1 cellular context compared by ENCODE assay signal in the genomic region with DNA sequence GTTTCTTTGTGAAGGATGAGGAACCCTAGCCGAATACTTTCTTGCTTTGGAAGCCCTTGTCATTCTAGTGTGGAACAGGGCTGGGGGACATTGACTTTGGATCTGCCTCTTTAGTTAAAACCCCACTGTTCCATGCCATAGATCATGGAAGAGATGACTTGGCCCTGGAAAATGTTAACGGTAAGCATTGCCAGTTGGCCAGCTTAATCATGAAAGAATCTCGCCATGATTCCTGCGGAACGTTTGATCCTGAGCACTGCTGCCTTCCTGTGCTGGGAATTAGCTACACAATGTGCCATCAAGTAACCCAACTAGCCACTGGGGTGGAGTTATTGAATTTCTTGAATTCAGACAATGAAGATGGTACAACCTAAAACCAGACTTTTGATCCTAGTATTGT.
TF ChIP-seq lines count a peak whose summit lies in the region.

No MANE protein-coding gene starts in this region.

TF ChIP-seq in H1, 55 proteins besides CTCF, POLR2A, EP300 and RAD21 (continued from another document):
- no peak for TF ChIP-seq SIN3A (conservative IDR thresholded peaks at IDR 0.05 in 1 of 2, IDR thresholded peaks at IDR 0.05 in 1 of 2; ENCODE audit: low read depth in 1 of 2, low read length in 2 of 2)
- no peak for TF ChIP-seq BCL11A (IDR thresholded peaks at IDR 0.05; ENCODE audit: low read depth in 2 of 2, low read length in 2 of 2)
- no peak for TF ChIP-seq SUZ12 (IDR thresholded peaks at IDR 0.05; ENCODE audit: low read length)
- TF ChIP-seq, protein P1, sequence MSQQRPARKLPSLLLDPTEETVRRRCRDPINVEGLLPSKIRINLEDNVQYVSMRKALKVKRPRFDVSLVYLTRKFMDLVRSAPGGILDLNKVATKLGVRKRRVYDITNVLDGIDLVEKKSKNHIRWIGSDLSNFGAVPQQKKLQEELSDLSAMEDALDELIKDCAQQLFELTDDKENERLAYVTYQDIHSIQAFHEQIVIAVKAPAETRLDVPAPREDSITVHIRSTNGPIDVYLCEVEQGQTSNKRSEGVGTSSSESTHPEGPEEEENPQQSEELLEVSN (IDR thresholded peaks at IDR 0.05), result no peak
- no peak for TF ChIP-seq BRCA1 (IDR thresholded peaks at IDR 0.05; ENCODE audit: low read depth, low read length)
- no peak for TF ChIP-seq SP1 (IDR thresholded peaks at IDR 0.05; ENCODE audit: low read depth, low read length)
- no peak for TF ChIP-seq TCF12 (IDR thresholded peaks at IDR 0.05; ENCODE audit: low read depth, low read length)
- TF ChIP-seq YY1 (IDR thresholded peaks at IDR 0.05; ENCODE audit: low read depth, low read length), result no peak
- no peak for TF ChIP-seq TAF7 (optimal IDR thresholded peaks at IDR 0.05; ENCODE audit: borderline replicate concordance, low read depth, low read length)
- TF ChIP-seq CHD1 (IDR thresholded peaks at IDR 0.05; ENCODE audit: low read depth, low read length), result no peak
- TF ChIP-seq RFX5 (IDR thresholded peaks at IDR 0.05; ENCODE audit: borderline replicate concordance, low read depth, low read length), result no peak
- TF ChIP-seq RXRA (IDR thresholded peaks at IDR 0.05; ENCODE audit: insufficient read depth, low read depth, low read length), result no peak
- no peak for TF ChIP-seq TAF1 (IDR thresholded peaks at IDR 0.05; ENCODE audit: low read depth, low read length)
- TF ChIP-seq POLR2AphosphoS5 (IDR thresholded peaks at IDR 0.05; ENCODE audit: low read depth, low read length), result no peak
- TF ChIP-seq CEBPB (IDR thresholded peaks at IDR 0.05; ENCODE audit: low read depth, low read length), result no peak
- no peak for TF ChIP-seq RNF2 (IDR thresholded peaks at IDR 0.05; ENCODE audit: borderline replicate concordance, low read depth, low read length, missing control alignments, poor library complexity, severe bottlenecking)
- no peak for TF ChIP-seq SAP30 (IDR thresholded peaks at IDR 0.05; ENCODE audit: insufficient read depth, insufficient replicate concordance, low read length)
- no peak for TF ChIP-seq JUN (IDR thresholded peaks at IDR 0.05; ENCODE audit: low read depth, low read length)
- TF ChIP-seq POU5F1 (IDR thresholded peaks at IDR 0.05; ENCODE audit: low read depth, low read length), result no peak
